19 cellular contexts compared by ENCODE assay signal in the genomic region with DNA sequence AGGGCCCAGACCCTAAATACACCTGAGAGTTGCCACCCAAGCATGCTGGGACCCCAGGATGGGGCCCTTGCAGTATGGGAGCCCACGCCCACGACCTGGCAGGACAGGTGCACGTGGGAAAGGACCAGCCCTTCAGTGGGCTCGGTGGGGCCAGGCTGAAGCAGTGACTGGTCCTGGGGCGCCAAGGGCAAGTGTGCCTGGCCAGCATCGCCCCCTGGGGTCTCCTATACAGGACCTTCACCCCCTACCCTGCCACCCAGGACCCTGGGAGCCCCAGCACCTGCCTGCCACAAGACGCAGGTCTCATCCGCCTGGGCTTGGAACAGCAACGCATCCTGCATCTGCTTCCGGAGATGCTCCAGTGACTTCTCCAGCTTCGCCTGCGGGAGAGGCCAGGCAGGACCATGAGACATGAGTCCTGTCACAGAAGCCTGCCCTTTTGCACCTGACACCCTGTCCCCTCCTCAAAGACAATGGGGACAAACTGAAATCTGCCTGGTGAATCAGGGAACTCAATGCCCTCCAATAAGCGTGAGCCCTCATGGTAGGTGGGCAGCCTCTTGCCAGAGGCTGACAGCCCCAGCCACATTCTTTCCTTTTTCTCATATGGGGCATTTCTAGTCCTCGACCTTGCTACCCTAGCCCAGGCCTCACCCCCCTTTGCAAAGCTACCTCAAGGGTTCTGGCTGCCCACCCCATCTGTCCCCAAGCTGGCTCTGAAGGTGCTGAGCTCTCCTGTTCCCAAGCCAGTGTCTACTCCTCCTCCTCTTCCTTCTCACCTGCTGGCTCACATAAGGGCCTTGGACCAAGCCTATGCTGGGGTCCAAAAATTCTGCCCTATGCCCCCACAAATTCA. TPM values are rescaled to one million over a fixed set of nuclear protein-coding genes. Genes with fewer than 3 reads are reported as not detected.
DNase-seq lines count a peak whose midpoint lies in the region; ATAC-seq, FAIRE-seq and TF ChIP-seq lines count a peak whose summit lies in the region.
"Had no signal": no experiment of that assay in that cellular context is flagged by ENCODE, and none has a peak within 500 bp of the region (broad histone marks: within the 10 kb centered on the region; RNA-seq: fewer than 3 reads in every experiment).

No MANE protein-coding gene starts in this region.

- H3K4me3 ChIP-seq in keratinocyte (ENCODE audit: control insufficient read depth in 2 of 3, extremely low read depth in 1 of 3, insufficient read depth in 2 of 3, low read depth in 1 of 3, low read length in 3 of 3): no peak overlapping the region
- H3K4me3 ChIP-seq in upper lobe of right lung: no peak overlapping the region
- H3K4me3 ChIP-seq: gastrocnemius medialis, stomach had no signal

- no peak for FAIRE-seq in keratinocyte (lab: Jason Lieb, UNC)

- H4K20me1 ChIP-seq in keratinocyte (ENCODE audit: control insufficient read depth, extremely low read depth, insufficient read depth, low read length): peaks cover 39% of the 10 kb centered on the region

- no peak for DNase-seq in activated naive CD4-positive, alpha-beta T cell treated with Interleukin-2 at 50 U/mL for 16 hours
- DNase-seq in keratinocyte (ENCODE audit: low read depth, low spot score) (no peak), upper lobe of right lung (peak; percentile 50), epidermal melanocyte (ENCODE audit: insufficient read length, low spot score) (no peak), left lobe of liver (ENCODE audit: low spot score) (no peak), GM03348 (ENCODE audit: low spot score) (no peak)
- DNase-seq: activated CD8-positive, alpha-beta memory T cell treated with anti-CD3 and anti-CD28 coated beads, Interleukin-2, amount 50 U/mL, for 4 hours; amygdala; NCI-H1694; NCI-H446 treated with DMSO at 0.1 percent for 48 hours; nephron progenitor cell; stomach; T-cell had no signal

- peaks cover 62% of the 10 kb centered on the region for H3K4me1 Mint-ChIP-seq in activated naive CD4-positive, alpha-beta T cell treated with anti-CD3 and anti-CD28 coated beads, Interleukin-2, amount 50 U/mL, for 24 hours
- H3K4me1 Mint-ChIP-seq in activated naive CD8-positive, alpha-beta T cell (ENCODE audit: low read depth): peaks cover 57% of the 10 kb centered on the region

- H3K9me3 Mint-ChIP-seq in activated naive CD4-positive, alpha-beta T cell treated with anti-CD3 and anti-CD28 coated beads, Interleukin-2, amount 50 U/mL, for 24 hours: no peaks in the 10 kb centered on the region
- no peaks in the 10 kb centered on the region for H3K9me3 Mint-ChIP-seq in activated naive CD8-positive, alpha-beta T cell (ENCODE audit: low read depth)
- H3K9me3 Mint-ChIP-seq: nephron progenitor cell, T-cell, WTC11 had no signal

- ATAC-seq in upper lobe of right lung: no peak
- no peak for ATAC-seq in left lobe of liver
- ATAC-seq: gastrocnemius medialis, T-cell, WTC11 had no signal

- dilution Hi-C loops in keratinocyte (cut with MboI; ENCODE audit: extremely low pct_ligation_motif_present, low sequenced_read_pairs): no loop called here

- no peaks in the 10 kb centered on the region for H3K27me3 Mint-ChIP-seq in activated naive CD4-positive, alpha-beta T cell treated with anti-CD3 and anti-CD28 coated beads, Interleukin-2, amount 50 U/mL, for 24 hours
- H3K27me3 Mint-ChIP-seq in activated naive CD8-positive, alpha-beta T cell: no peaks in the 10 kb centered on the region
- H3K27me3 Mint-ChIP-seq: T-cell had no signal

- H3K36me3 Mint-ChIP-seq in activated naive CD4-positive, alpha-beta T cell treated with anti-CD3 and anti-CD28 coated beads, Interleukin-2, amount 50 U/mL, for 24 hours: peaks cover 3% of the 10 kb centered on the region
- no peaks in the 10 kb centered on the region for H3K36me3 Mint-ChIP-seq in activated naive CD8-positive, alpha-beta T cell

- H3K27ac Mint-ChIP-seq in activated naive CD4-positive, alpha-beta T cell treated with anti-CD3 and anti-CD28 coated beads, Interleukin-2, amount 50 U/mL, for 24 hours: peak overlapping the region; percentile 68
- H3K27ac Mint-ChIP-seq in activated naive CD8-positive, alpha-beta T cell: peak overlapping the region; percentile 28
- H3K27ac Mint-ChIP-seq: nephron progenitor cell, WTC11 had no signal

- H3K9me1 ChIP-seq in keratinocyte (ENCODE audit: control insufficient read depth, extremely low read depth, insufficient read depth, low read length): peaks cover 4% of the 10 kb centered on the region

- H3K27ac ChIP-seq in keratinocyte (ENCODE audit: control insufficient read depth, insufficient read depth, low read length) (peak overlapping the region; percentile 43), upper lobe of right lung (no peak overlapping the region)
- H3K27ac ChIP-seq: gastrocnemius medialis, stomach had no signal

- H3K79me2 ChIP-seq in keratinocyte (ENCODE audit: control insufficient read depth, insufficient read depth, low read length): peaks cover 73% of the 10 kb centered on the region

- TF ChIP-seq CTCF in keratinocyte (optimal IDR thresholded peaks at IDR 0.05 in 1 of 3, IDR thresholded peaks at IDR 0.05 in 1 of 3, conservative IDR thresholded peaks at IDR 0.05 in 1 of 3; ENCODE audit: extremely low read depth in 1 of 3, insufficient read depth in 2 of 3, low read length in 3 of 3) (no peak), upper lobe of right lung (IDR thresholded peaks at IDR 0.05) (no peak)

- no peak overlapping the region for H3K4me3 Mint-ChIP-seq in activated naive CD4-positive, alpha-beta T cell treated with anti-CD3 and anti-CD28 coated beads, Interleukin-2, amount 50 U/mL, for 24 hours
- H3K4me3 Mint-ChIP-seq in activated naive CD8-positive, alpha-beta T cell: no peak overlapping the region
- H3K4me3 Mint-ChIP-seq: nephron progenitor cell, T-cell, WTC11 had no signal

- no peaks in the 10 kb centered on the region for H3K27me3 ChIP-seq in keratinocyte (ENCODE audit: control insufficient read depth, extremely low read depth, insufficient read depth, low read length)
- no peaks in the 10 kb centered on the region for H3K27me3 ChIP-seq in upper lobe of right lung
- H3K27me3 ChIP-seq: gastrocnemius medialis, stomach had no signal

- H3K9ac ChIP-seq in keratinocyte (ENCODE audit: control insufficient read depth, extremely low read depth, insufficient read depth, low read length): no peak overlapping the region

- H3K9me3 ChIP-seq in keratinocyte (ENCODE audit: control insufficient read depth, low read depth, low read length): no peaks in the 10 kb centered on the region
- H3K9me3 ChIP-seq in upper lobe of right lung: no peaks in the 10 kb centered on the region
- H3K9me3 ChIP-seq: gastrocnemius medialis, stomach had no signal

- H3K36me3 ChIP-seq in keratinocyte (ENCODE audit: control insufficient read depth in 2 of 2, extremely low read depth in 1 of 2, insufficient read depth in 2 of 2, low read length in 2 of 2) (peaks cover 32 to 44% of the 10 kb centered on the region in 2 experiments), upper lobe of right lung (peaks cover 43% of the 10 kb centered on the region)

- no peak overlapping the region for H3K4me2 ChIP-seq in keratinocyte (ENCODE audit: control insufficient read depth, extremely low read depth, insufficient read depth, low read depth, low read length)

- no peak overlapping the region for H2AFZ ChIP-seq in keratinocyte (ENCODE audit: control insufficient read depth, low read length)

- intact Hi-C loops in upper lobe of right lung (cut with DNase I): no loop called here

- H3K4me1 ChIP-seq in keratinocyte (ENCODE audit: control insufficient read depth, extremely low read depth, insufficient read depth, low read length) (peaks cover 30% of the 10 kb centered on the region), upper lobe of right lung (peaks cover 28% of the 10 kb centered on the region)

RNA-seq across cellular contexts. Expression of gene TRIM11, which starts 4.6 kb away (rescaled TPM):
- 9.9 to 14.8 TPM (median 11.8 TPM) in 3 replicates for polyA plus RNA-seq in keratinocyte
- 8.8 TPM for polyA plus RNA-seq in keratinocyte (2011; ENCODE audit: low read depth)
- 6.3 and 12.5 TPM in 2 replicates for polyA plus RNA-seq in keratinocyte (2011; cell fraction: cytosol; rRNA removed)
- polyA plus RNA-seq in keratinocyte (2011; cell fraction: nucleus; rRNA removed): 32.0 and 36.2 TPM in 2 replicates
- 18.7 and 19.5 TPM in 2 replicates for polyA plus RNA-seq in keratinocyte (2012; ENCODE audit: low replicate concordance)
- polyA minus RNA-seq in keratinocyte: 11.3 to 15.6 TPM (median 11.3 TPM) in 3 replicates
- polyA minus RNA-seq in keratinocyte (2011; cell fraction: cytosol; rRNA and poly(A)+ RNA removed): 19.2 TPM
- 16.8 and 20.7 TPM in 2 replicates for polyA minus RNA-seq in keratinocyte (2011; cell fraction: nucleus; rRNA and poly(A)+ RNA removed)
- total RNA-seq in upper lobe of right lung: 22.8 TPM
- 7.3 TPM for total RNA-seq in left lobe of liver

RNA-seq across cellular contexts. Expression of gene TRIM17, which starts 14.7 kb away (rescaled TPM):
- polyA plus RNA-seq in keratinocyte: 0.14 to 0.53 TPM (median 0.24 TPM) in 3 replicates
- polyA plus RNA-seq in keratinocyte (2011; ENCODE audit: low read depth): 1.7 TPM
- polyA plus RNA-seq in keratinocyte (2011; cell fraction: cytosol; rRNA removed): 0.13 TPM in 2 replicates
- polyA plus RNA-seq in keratinocyte (2011; cell fraction: nucleus; rRNA removed): 2.2 and 2.3 TPM in 2 replicates
- polyA plus RNA-seq in keratinocyte (2012; ENCODE audit: low replicate concordance): 0.18 and 1.6 TPM in 2 replicates
- polyA minus RNA-seq in keratinocyte: 0.32 to 1.4 TPM (median 0.43 TPM) in 3 replicates
- polyA minus RNA-seq in keratinocyte (2011; cell fraction: cytosol; rRNA and poly(A)+ RNA removed): not detected
- 0.63 and 0.78 TPM in 2 replicates for polyA minus RNA-seq in keratinocyte (2011; cell fraction: nucleus; rRNA and poly(A)+ RNA removed)
- total RNA-seq in upper lobe of right lung (2.6 TPM), left lobe of liver (not detected)
- total RNA-seq: gastrocnemius medialis, lung microvascular endothelial cell, M059J had no signal
